ENCODE assay signal across 1 cellular context in genomic region chr2:158953926-158954763, GRCh38.
TF ChIP-seq lines count a peak whose summit lies in the region.

No MANE protein-coding gene starts in this region.

TF ChIP-seq in SK-N-SH, 30 proteins besides CTCF, POLR2A, EP300 and RAD21 (continued from another document):
- TF ChIP-seq IRF3 (IDR thresholded peaks at IDR 0.05; ENCODE audit: low read depth, low read length) (no peak), NFIC (IDR thresholded peaks at IDR 0.05; ENCODE audit: borderline replicate concordance) (peak; percentile 94)
